Comparison of ENCODE assay signal across 29 cellular contexts in the genomic region with DNA sequence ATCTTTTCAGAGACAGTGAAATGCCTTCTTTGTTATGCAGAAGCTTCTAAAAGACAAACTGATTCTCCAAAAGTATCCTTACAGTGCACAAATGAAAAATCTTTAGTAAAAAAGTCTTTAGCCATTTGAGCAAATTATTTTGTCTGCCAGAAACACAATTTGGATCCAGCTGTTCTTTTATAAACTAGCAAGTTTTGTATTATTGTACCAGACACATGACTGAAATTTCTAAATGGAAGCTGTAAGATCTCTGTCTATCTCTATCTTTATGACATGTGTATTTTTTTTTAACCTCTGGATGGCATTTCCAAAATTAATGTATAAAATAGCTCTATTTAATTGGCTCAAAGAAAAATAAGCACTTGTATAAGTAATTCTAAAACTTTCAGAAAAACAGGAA.
"Had no signal": no experiment of that assay in that cellular context is flagged by ENCODE, and none has a peak within 500 bp of the region (broad histone marks: within the 10 kb centered on the region; RNA-seq: fewer than 3 reads in every experiment).

No MANE protein-coding gene starts in this region.

- H3K9ac ChIP-seq: neural progenitor cell, parathyroid adenoma had no signal

- DNase-seq: hypothalamus; kidney glomerular epithelial cell; left cardiac atrium; mesendoderm; naive B cell; natural killer cell; nephron progenitor cell; occipital lobe; psoas muscle; stimulated activated CD4-positive, alpha-beta T cell treated with anti-CD3 and anti-CD28 coated beads, Interleukin-12 subunit alpha, Interleukin-12 subunit beta, amount 100 ng/mL, for 4 hours; stimulated activated CD4-positive, alpha-beta T cell treated with anti-CD3 and anti-CD28 coated beads, Interleukin-15, amount 100 ng/mL, for 24 hours; stimulated activated CD4-positive, alpha-beta T cell treated with anti-CD3 and anti-CD28 coated beads, Interleukin-2, amount 100 ng/mL, for 24 hours; stimulated activated CD4-positive, alpha-beta T cell treated with anti-CD3 and anti-CD28 coated beads, Interleukin-4, amount 100 ng/mL, for 1 hour; stimulated activated naive B cell treated with anti-CD40 and anti-IgM and Interleukin-4, amounts not matched to agents 10 μg/mL and 1 μg/mL and 100 μg/mL, for 72 hours; stimulated activated naive CD8-positive, alpha-beta T cell treated with anti-CD3 and anti-CD28 coated beads, Interleukin-15, Interleukin-2, amounts not matched to agents 100 U/mL and 50 U/mL, for 24 hours; stomach; thyroid gland; transverse colon had no signal

- H3K4me1 ChIP-seq: neural progenitor cell, psoas muscle, testis, thyroid gland, upper lobe of left lung, vagina had no signal

- H3K4me3 ChIP-seq: lung, neural progenitor cell, psoas muscle, skin epidermis, stomach, testis, thyroid gland, transverse colon, upper lobe of left lung, vagina had no signal

- H3K36me3 Mint-ChIP-seq: mesothelial cell of epicardium; naive B cell; natural killer cell; neural progenitor cell; stimulated activated naive B cell treated with anti-CD40 and anti-IgM and Interleukin-4, amounts not matched to agents 10 μg/mL and 1 μg/mL and 100 μg/mL, for 72 hours had no signal

- H3K4me1 Mint-ChIP-seq: mesothelial cell of epicardium; naive B cell; stimulated activated naive B cell treated with anti-CD40 and anti-IgM and Interleukin-4, amounts not matched to agents 10 μg/mL and 1 μg/mL and 100 μg/mL, for 72 hours had no signal

- H3K27ac Mint-ChIP-seq: mesothelial cell of epicardium; naive B cell; natural killer cell; nephron progenitor cell; neural progenitor cell; stimulated activated naive B cell treated with anti-CD40 and anti-IgM and Interleukin-4, amounts not matched to agents 10 μg/mL and 1 μg/mL and 100 μg/mL, for 72 hours had no signal

- H3K36me3 ChIP-seq: neural progenitor cell, neutrophil, stomach, thyroid gland, transverse colon, upper lobe of left lung, vagina had no signal

- H3K4me3 Mint-ChIP-seq: mesothelial cell of epicardium; naive B cell; natural killer cell; nephron progenitor cell; neural progenitor cell; stimulated activated naive B cell treated with anti-CD40 and anti-IgM and Interleukin-4, amounts not matched to agents 10 μg/mL and 1 μg/mL and 100 μg/mL, for 72 hours had no signal

- H3K27me3 ChIP-seq: neural progenitor cell, stomach, testis, thyroid gland, transverse colon, upper lobe of left lung, vagina had no signal

- H3K27ac ChIP-seq: neural progenitor cell, neutrophil, parathyroid adenoma, psoas muscle, skin epidermis, testis, thyroid gland, upper lobe of left lung had no signal

- H3K9me3 ChIP-seq: neutrophil, psoas muscle, stomach, testis, thyroid gland, transverse colon, upper lobe of left lung, vagina had no signal

- ATAC-seq: left lobe of liver; natural killer cell; sciatic nerve; stimulated activated naive B cell treated with anti-CD40 and anti-IgM and Interleukin-4, amounts not matched to agents 10 μg/mL and 1 μg/mL and 100 μg/mL, for 72 hours; stimulated activated naive CD8-positive, alpha-beta T cell treated with anti-CD3 and anti-CD28 coated beads, Interleukin-15, Interleukin-2, amounts not matched to agents 100 U/mL and 50 U/mL, for 24 hours had no signal

- H3K9me3 Mint-ChIP-seq: natural killer cell; nephron progenitor cell; stimulated activated naive B cell treated with anti-CD40 and anti-IgM and Interleukin-4, amounts not matched to agents 10 μg/mL and 1 μg/mL and 100 μg/mL, for 72 hours had no signal
